16 cellular contexts compared by ENCODE assay signal in the genomic region with DNA sequence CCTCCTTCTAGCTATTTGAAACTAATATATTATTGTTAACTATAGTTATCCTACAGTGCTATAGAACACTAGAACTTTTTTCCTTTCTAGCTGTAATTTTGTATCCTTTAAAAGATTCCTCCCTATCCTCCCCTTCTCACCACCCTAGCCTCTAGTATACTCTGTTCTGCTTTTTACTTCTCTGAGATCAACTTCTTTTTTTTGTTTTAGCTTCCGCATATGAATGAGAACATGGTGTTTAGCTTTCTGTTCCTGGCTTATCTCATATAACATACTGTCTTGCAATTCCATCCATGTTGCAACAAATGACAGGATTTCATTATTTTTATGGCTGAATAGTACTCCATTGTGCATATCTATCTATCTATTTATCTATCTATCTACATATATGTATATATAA.
"Had no signal": no experiment of that assay in that cellular context is flagged by ENCODE, and none has a peak within 500 bp of the region (broad histone marks: within the 10 kb centered on the region; RNA-seq: fewer than 3 reads in every experiment).

No MANE protein-coding gene starts in this region.

- H3K27ac ChIP-seq: dorsolateral prefrontal cortex, heart right ventricle, ovary, right atrium auricular region, tibial artery, upper lobe of left lung, vagina had no signal

- ATAC-seq: heart right ventricle, natural killer cell had no signal

- H3K4me1 ChIP-seq: heart right ventricle, right atrium auricular region, upper lobe of left lung, vagina had no signal

- H3K27me3 ChIP-seq: dorsolateral prefrontal cortex, ovary, right atrium auricular region, tibial artery, upper lobe of left lung, vagina had no signal

- H3K9me3 ChIP-seq: heart right ventricle, ovary, right atrium auricular region, tibial artery, upper lobe of left lung, vagina had no signal

- H3K36me3 ChIP-seq: heart right ventricle, ovary, right atrium auricular region, tibial artery, upper lobe of left lung, vagina had no signal

- DNase-seq: cortex of kidney; dorsolateral prefrontal cortex; effector CD8-positive, alpha-beta T cell; heart right ventricle; hypothalamus; kidney glomerular epithelial cell; natural killer cell; ovary; small intestine; stimulated activated CD4-positive, alpha-beta T cell treated with anti-CD3 and anti-CD28 coated beads, Interleukin-12 subunit alpha, Interleukin-12 subunit beta, amount 100 ng/mL, for 4 hours; stimulated activated CD4-positive, alpha-beta T cell treated with anti-CD3 and anti-CD28 coated beads, Interleukin-2, amount 100 ng/mL, for 48 hours; stimulated activated naive CD4-positive, alpha-beta T cell treated with Interleukin-2 at 50 U/mL for 16 hours; tibial artery; upper lobe of left lung had no signal

- H3K4me3 ChIP-seq: dorsolateral prefrontal cortex, heart right ventricle, ovary, right atrium auricular region, tibial artery, upper lobe of left lung, vagina had no signal
